Comparison of ENCODE assay signal across 27 cellular contexts in genomic region chr7:46296526-46296925, GRCh38.
"Had no signal": no experiment of that assay in that cellular context is flagged by ENCODE, and none has a peak within 500 bp of the region (broad histone marks: within the 10 kb centered on the region; RNA-seq: fewer than 3 reads in every experiment).

No MANE protein-coding gene starts in this region.

- H3K27ac ChIP-seq: left lung, ovary, prostate gland, skin epidermis, stomach, testis, thyroid gland, transverse colon, upper lobe of left lung, vagina had no signal

- FAIRE-seq: kidney had no signal

- ATAC-seq: left colon; left lung; mucosa of descending colon; naive thymus-derived CD4-positive, alpha-beta T cell; natural killer cell treated with Interleukin-12 subunit alpha and Interleukin-12 subunit beta and Interleukin-15 and Interleukin-18, amount 100 ng/mL, for 72 hours; right cardiac atrium; sciatic nerve; stimulated activated naive B cell treated with anti-CD40 and anti-IgM and Interleukin-4, amounts not matched to agents 10 μg/mL and 1 μg/mL and 100 μg/mL, for 72 hours; stimulated activated naive CD8-positive, alpha-beta T cell treated with anti-CD3 and anti-CD28 coated beads, Interleukin-15, Interleukin-2, amounts not matched to agents 100 U/mL and 50 U/mL, for 24 hours had no signal

- DNase-seq: hippocampal formation; kidney; left colon; left lung; midbrain; mucosa of descending colon; naive thymus-derived CD4-positive, alpha-beta T cell; ovary; retina; right cardiac atrium; stimulated activated CD4-positive, alpha-beta T cell treated with anti-CD3 and anti-CD28 coated beads, Interleukin-12 subunit alpha, Interleukin-12 subunit beta, amount 100 ng/mL, for 4 hours; stimulated activated CD4-positive, alpha-beta T cell treated with anti-CD3 and anti-CD28 coated beads, Interleukin-15, amount 100 ng/mL, for 24 hours; stimulated activated CD4-positive, alpha-beta T cell treated with anti-CD3 and anti-CD28 coated beads, Interleukin-2, amount 100 ng/mL, for 24 hours; stimulated activated CD4-positive, alpha-beta T cell treated with anti-CD3 and anti-CD28 coated beads, Interleukin-4, amount 100 ng/mL, for 1 hour; stimulated activated naive B cell treated with anti-CD40 and anti-IgM and Interleukin-4, amounts not matched to agents 10 μg/mL and 1 μg/mL and 100 μg/mL, for 72 hours; stimulated activated naive CD8-positive, alpha-beta T cell treated with anti-CD3 and anti-CD28 coated beads, Interleukin-15, Interleukin-2, amounts not matched to agents 100 U/mL and 50 U/mL, for 24 hours; stomach; testis; thyroid gland; transverse colon; upper lobe of left lung had no signal

- H3K9me3 ChIP-seq: mucosa of descending colon, ovary, prostate gland, testis, thyroid gland, vagina had no signal

- H3K4me1 ChIP-seq: left lung, prostate gland, stomach, thyroid gland, transverse colon, upper lobe of left lung, vagina had no signal

- H3K4me3 ChIP-seq: left lung, lung, mucosa of descending colon, ovary, prostate gland, skin epidermis, stomach, testis, thyroid gland, transverse colon, upper lobe of left lung, vagina had no signal
